ENCODE assay signal across 1 cellular context in genomic region chr5:150160448-150161069, GRCh38.
TF ChIP-seq lines count a peak whose summit lies in the region.

No MANE protein-coding gene starts in this region.

TF ChIP-seq in GM12878, 131 proteins besides CTCF, POLR2A, EP300 and RAD21:
- TF ChIP-seq BHLHE40 (IDR thresholded peaks at IDR 0.05; ENCODE audit: borderline replicate concordance in 1 of 2, low read depth in 2 of 2, low read length in 1 of 2) (no peak), MTA3 (IDR thresholded peaks at IDR 0.05; ENCODE audit: borderline replicate concordance, low read length) (no peak), POU2F2 (IDR thresholded peaks at IDR 0.05; ENCODE audit: borderline replicate concordance, low read depth, low read length) (no peak), KAT2A (conservative IDR thresholded peaks at IDR 0.05; ENCODE audit: control insufficient read depth, low read depth, low read length) (no peak), EED (IDR thresholded peaks at IDR 0.05; ENCODE audit: low read depth) (no peak), MEF2B (IDR thresholded peaks at IDR 0.05; ENCODE audit: partially characterized antibody, poor library complexity, severe bottlenecking) (no peak), ZBTB4 (CRISPR knock-in tag; IDR thresholded peaks at IDR 0.05) (no peak), USF1 (IDR thresholded peaks at IDR 0.05; ENCODE audit: borderline replicate concordance, extremely low read length, insufficient read depth, low read depth, low read length) (no peak), TCF12 (IDR thresholded peaks at IDR 0.05; ENCODE audit: low read depth, low read length) (no peak)
- TF ChIP-seq, protein P1, sequence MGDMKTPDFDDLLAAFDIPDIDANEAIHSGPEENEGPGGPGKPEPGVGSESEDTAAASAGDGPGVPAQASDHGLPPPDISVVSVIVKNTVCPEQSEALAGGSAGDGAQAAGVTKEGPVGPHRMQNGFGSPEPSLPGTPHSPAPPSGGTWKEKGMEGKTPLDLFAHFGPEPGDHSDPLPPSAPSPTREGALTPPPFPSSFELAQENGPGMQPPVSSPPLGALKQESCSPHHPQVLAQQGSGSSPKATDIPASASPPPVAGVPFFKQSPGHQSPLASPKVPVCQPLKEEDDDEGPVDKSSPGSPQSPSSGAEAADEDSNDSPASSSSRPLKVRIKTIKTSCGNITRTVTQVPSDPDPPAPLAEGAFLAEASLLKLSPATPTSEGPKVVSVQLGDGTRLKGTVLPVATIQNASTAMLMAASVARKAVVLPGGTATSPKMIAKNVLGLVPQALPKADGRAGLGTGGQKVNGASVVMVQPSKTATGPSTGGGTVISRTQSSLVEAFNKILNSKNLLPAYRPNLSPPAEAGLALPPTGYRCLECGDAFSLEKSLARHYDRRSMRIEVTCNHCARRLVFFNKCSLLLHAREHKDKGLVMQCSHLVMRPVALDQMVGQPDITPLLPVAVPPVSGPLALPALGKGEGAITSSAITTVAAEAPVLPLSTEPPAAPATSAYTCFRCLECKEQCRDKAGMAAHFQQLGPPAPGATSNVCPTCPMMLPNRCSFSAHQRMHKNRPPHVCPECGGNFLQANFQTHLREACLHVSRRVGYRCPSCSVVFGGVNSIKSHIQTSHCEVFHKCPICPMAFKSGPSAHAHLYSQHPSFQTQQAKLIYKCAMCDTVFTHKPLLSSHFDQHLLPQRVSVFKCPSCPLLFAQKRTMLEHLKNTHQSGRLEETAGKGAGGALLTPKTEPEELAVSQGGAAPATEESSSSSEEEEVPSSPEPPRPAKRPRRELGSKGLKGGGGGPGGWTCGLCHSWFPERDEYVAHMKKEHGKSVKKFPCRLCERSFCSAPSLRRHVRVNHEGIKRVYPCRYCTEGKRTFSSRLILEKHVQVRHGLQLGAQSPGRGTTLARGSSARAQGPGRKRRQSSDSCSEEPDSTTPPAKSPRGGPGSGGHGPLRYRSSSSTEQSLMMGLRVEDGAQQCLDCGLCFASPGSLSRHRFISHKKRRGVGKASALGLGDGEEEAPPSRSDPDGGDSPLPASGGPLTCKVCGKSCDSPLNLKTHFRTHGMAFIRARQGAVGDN (IDR thresholded peaks at IDR 0.05): no peak
TF ChIP-seq in GM12878: peak in this region for 0.
